ENCODE assay signal across 3 cellular contexts in the genomic region with DNA sequence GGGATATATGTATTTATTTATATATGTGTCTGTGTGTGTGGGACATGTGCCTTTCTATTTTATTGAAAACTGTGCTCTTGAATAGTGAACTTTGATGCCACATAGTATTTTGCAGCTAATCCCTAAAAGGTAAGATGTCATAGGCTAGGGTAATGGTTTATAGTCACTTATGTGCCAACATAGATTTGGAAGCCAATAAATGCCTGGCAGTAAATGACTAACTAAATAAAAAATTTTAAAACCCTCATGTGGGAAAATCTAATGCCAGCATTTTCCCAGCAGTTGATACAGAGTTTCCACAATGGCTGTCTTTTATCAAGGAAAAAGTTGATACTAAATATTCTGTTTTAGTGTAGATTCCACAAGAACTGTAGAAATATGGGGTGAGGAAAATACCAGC.
"Had no signal": no experiment of that assay in that cellular context is flagged by ENCODE, and none has a peak within 500 bp of the region (broad histone marks: within the 10 kb centered on the region; RNA-seq: fewer than 3 reads in every experiment).

No MANE protein-coding gene starts in this region.

- ATAC-seq: GM12878 had no signal

- H3K4me3 ChIP-seq: GM12878 had no signal

- DNase-seq: GDM1, GF-D8 had no signal
